Comparison of ENCODE assay signal across 3 cellular contexts in the genomic region with DNA sequence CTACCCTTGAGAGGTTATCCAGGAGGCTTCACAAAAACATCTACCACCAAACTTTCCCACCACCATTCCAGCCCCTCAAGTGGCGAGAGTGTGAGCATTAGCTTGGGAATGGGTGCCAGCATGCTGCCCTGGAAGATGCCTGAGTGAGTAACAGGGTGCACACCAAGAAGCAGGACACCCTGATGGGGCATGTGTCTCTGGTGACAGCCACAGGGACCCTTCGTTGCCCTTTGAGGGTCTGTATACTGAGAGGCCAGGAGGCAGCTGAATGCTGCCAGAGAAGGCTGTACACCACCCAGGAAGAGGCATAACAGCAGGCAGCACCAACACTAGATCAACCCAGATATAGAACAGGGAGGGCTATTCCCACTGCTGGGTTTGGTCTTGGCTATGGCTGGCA.
"Had no signal": no experiment of that assay in that cellular context is flagged by ENCODE, and none has a peak within 500 bp of the region (broad histone marks: within the 10 kb centered on the region; RNA-seq: fewer than 3 reads in every experiment).

No MANE protein-coding gene starts in this region.

- H3K4me3 ChIP-seq: GM12878 had no signal

- ATAC-seq: GM12878 had no signal

- DNase-seq: GDM1, GF-D8 had no signal
